In the genomic region with DNA sequence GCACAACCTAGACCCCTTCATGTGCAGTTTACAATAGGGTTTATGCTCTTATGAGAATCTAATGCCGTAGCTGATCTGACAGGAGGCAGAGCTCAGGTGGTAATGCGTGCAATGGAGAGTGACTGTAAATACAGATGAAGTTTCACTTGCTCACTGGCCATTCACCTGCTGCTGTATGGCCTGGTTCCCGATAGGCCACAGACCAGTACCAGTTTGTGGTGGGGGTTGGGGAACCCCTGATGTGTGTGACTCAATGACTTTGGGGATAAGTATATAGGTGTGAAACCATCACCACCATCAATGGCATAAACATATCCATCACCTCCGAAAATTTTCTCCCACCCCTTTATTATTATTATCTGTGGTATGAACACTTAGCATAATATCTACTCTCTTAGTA, we compare ENCODE assay signal across 22 cellular contexts.
"Had no signal": no experiment of that assay in that cellular context is flagged by ENCODE, and none has a peak within 500 bp of the region (broad histone marks: within the 10 kb centered on the region; RNA-seq: fewer than 3 reads in every experiment).

No MANE protein-coding gene starts in this region.

- H3K4me3 Mint-ChIP-seq: T-cell; T-helper 1 cell treated with Interleukin-12 subunit alpha and Interleukin-12 subunit beta and Interleukin-4 antibody, amounts not matched to agents 30 μg/mL and 1 μg/mL, for 36 hours had no signal

- ATAC-seq: HepG2, T-cell had no signal

- H3K36me3 Mint-ChIP-seq: T-cell had no signal

- H3K9me3 Mint-ChIP-seq: T-cell; T-helper 1 cell treated with Interleukin-12 subunit alpha and Interleukin-12 subunit beta and Interleukin-4 antibody, amounts not matched to agents 30 μg/mL and 1 μg/mL, for 36 hours had no signal

- H3K27ac Mint-ChIP-seq: T-cell; T-helper 1 cell treated with Interleukin-12 subunit alpha and Interleukin-12 subunit beta and Interleukin-4 antibody, amounts not matched to agents 30 μg/mL and 1 μg/mL, for 36 hours had no signal

- DNase-seq: IMR-90, Karpas-422, KG1, MG63, NCI-H1092, NCI-H1105 treated with DMSO at 0.1 percent for 48 hours, NCI-H1417 treated with DMSO at 0.1 percent for 48 hours, NCI-H146, NCI-H1694 treated with DMSO at 0.1 percent for 48 hours, NCI-H1930, NCI-H2081, NCI-H2107, NCI-H2227 treated with DMSO at 0.1 percent for 48 hours, NCI-H526, NCI-H748 treated with DMSO at 0.1 percent for 48 hours, Right ventricle myocardium superior, RPMI8226, SK-N-SH, SW 1271, T-cell had no signal
